In the genomic region with DNA sequence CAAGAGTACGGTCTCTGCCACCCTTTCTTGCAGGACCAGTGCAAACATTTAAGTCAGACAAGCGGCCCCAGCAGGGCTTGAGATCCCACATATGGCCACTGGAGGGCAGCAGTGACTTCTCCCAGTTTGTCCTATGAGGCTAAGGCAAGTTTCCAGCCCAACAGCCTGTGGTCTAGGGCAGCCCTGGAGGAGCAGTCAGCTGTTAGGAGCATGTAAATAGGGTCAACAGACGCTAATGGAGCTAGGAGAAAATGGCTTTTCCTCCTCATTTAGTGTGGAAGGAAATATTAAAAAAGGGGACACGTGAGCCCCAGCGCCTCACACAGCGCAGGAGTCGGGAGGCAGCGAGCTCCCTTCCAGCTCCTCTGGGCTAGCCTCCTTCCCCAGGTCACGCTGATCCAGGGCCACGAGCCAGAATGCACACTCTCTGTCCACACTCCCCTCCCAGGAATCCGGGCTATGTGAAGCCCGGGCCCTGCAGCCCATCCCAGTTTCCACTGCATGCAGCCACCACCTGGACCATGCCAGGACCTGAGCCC, we compare ENCODE assay signal across 8 cellular contexts.
DNase-seq lines count a peak whose midpoint lies in the region; ATAC-seq and TF ChIP-seq lines count a peak whose summit lies in the region.

No MANE protein-coding gene starts in this region.

- ATAC-seq in HG02938 (IDR thresholded peaks at IDR 0.05; ENCODE audit: unreplicated experiment) (peak; percentile 72), GM18519 (IDR thresholded peaks at IDR 0.05; ENCODE audit: low FRiP score, unreplicated experiment) (no peak)

- peak; percentile 80 for TF ChIP-seq CTCF in WI38 (IDR thresholded peaks at IDR 0.05; ENCODE audit: low read depth, low read length)
- TF ChIP-seq CTCF in cardiac fibroblast (IDR thresholded peaks at IDR 0.05; ENCODE audit: low read depth, low read length) = peak; percentile 91

- DNase-seq in GM04504 (ENCODE audit: low read depth) (peak; percentile 79), NCI-H2171 treated with DMSO at 0.1 percent for 48 hours (lab: John Stamatoyannopoulos, UW) (peak; percentile 92), cardiac fibroblast (ENCODE audit: low read depth in 2 of 2) (peak; percentile 97 to 99), islet precursor cell (peak; percentile 98)
- DNase-seq in stimulated activated CD4-positive, alpha-beta T cell treated with anti-CD3 and anti-CD28 coated beads, Interleukin-12 subunit alpha, Interleukin-12 subunit beta, amount 100 ng/mL, for 48 hours (ENCODE audit: low read depth in 2 of 3, low spot score in 1 of 3) = peak; percentile 58 to 81 (median 64)

- H3K4me3 ChIP-seq in WI38 (ENCODE audit: low read depth, low read length) (no peak overlapping the region), cardiac fibroblast (replicated peaks in 1 of 2; ENCODE audit: low read depth in 2 of 2, low read length in 2 of 2) (no peak overlapping the region)
